26 cellular contexts compared by ENCODE assay signal in the genomic region with DNA sequence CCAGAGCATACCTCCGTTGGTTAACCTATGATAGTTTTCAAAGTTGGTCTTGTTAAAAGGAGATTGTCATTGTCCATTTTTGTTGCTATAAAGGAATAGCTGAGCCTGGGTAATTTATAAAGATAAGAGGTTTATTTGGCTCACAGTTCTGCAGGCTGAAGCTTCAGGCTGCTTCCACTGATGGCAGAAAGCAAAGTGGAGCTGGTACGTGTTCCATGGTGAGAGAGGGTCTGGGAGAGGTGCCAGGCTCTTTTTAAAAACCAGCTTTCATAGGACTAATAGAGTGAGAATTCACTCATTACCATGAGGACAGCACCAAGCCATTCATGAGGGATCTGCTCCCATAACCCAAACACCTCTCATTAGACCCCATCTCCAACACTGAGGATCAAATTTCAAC.
"Had no signal": no experiment of that assay in that cellular context is flagged by ENCODE, and none has a peak within 500 bp of the region (broad histone marks: within the 10 kb centered on the region; RNA-seq: fewer than 3 reads in every experiment).

No MANE protein-coding gene starts in this region.

- H3K4me1 Mint-ChIP-seq: activated B cell treated with CpG ODN at 0.5 μM for 24 hours; activated naive CD4-positive, alpha-beta T cell treated with anti-CD3 and anti-CD28 coated beads, Interleukin-2, amount 10 ng/mL, durations not matched to agents 7 days and 5 days; T-cell had no signal

- H3K27ac Mint-ChIP-seq: activated B cell treated with CpG ODN at 0.5 μM for 24 hours; activated CD8-positive, alpha-beta T cell treated with anti-CD3 and anti-CD28 coated beads for 36 hours; activated naive CD4-positive, alpha-beta T cell treated with anti-CD3 and anti-CD28 coated beads, Interleukin-2, amount 10 ng/mL, durations not matched to agents 7 days and 5 days; activated naive CD4-positive, alpha-beta T cell treated with anti-CD3 and anti-CD28 coated beads, Interleukin-2, amount 50 U/mL, for 72 hours; activated naive CD8-positive, alpha-beta T cell treated with anti-CD3 and anti-CD28 coated beads, Interleukin-2, amount 10 ng/mL, durations not matched to agents 7 days and 5 days; T-cell; T-helper 1 cell treated with Interleukin-12 subunit alpha and Interleukin-12 subunit beta and Interleukin-4 antibody, amounts not matched to agents 30 μg/mL and 1 μg/mL, for 36 hours had no signal

- H3K9me3 Mint-ChIP-seq: activated B cell treated with CpG ODN at 0.5 μM for 24 hours; activated CD8-positive, alpha-beta T cell treated with anti-CD3 and anti-CD28 coated beads for 36 hours; activated naive CD4-positive, alpha-beta T cell treated with anti-CD3 and anti-CD28 coated beads, Interleukin-2, amount 10 ng/mL, durations not matched to agents 7 days and 5 days; activated naive CD4-positive, alpha-beta T cell treated with anti-CD3 and anti-CD28 coated beads, Interleukin-2, amount 50 U/mL, for 72 hours; activated naive CD8-positive, alpha-beta T cell treated with anti-CD3 and anti-CD28 coated beads, Interleukin-2, amount 10 ng/mL, durations not matched to agents 7 days and 5 days; activated T-cell treated with anti-CD3 and anti-CD28 coated beads, Interleukin-2, amount 50 U/mL, for 4 hours; T-cell; T-helper 1 cell treated with Interleukin-12 subunit alpha and Interleukin-12 subunit beta and Interleukin-4 antibody, amounts not matched to agents 30 μg/mL and 1 μg/mL, for 36 hours had no signal

- H3K4me3 Mint-ChIP-seq: activated B cell treated with CpG ODN at 0.5 μM for 24 hours; activated CD8-positive, alpha-beta T cell treated with anti-CD3 and anti-CD28 coated beads for 36 hours; activated naive CD4-positive, alpha-beta T cell treated with anti-CD3 and anti-CD28 coated beads, Interleukin-2, amount 10 ng/mL, durations not matched to agents 7 days and 5 days; activated naive CD8-positive, alpha-beta T cell treated with anti-CD3 and anti-CD28 coated beads, Interleukin-2, amount 10 ng/mL, durations not matched to agents 7 days and 5 days; activated T-cell treated with anti-CD3 and anti-CD28 coated beads, Interleukin-2, amount 50 U/mL, for 4 hours; T-cell; T-helper 1 cell treated with Interleukin-12 subunit alpha and Interleukin-12 subunit beta and Interleukin-4 antibody, amounts not matched to agents 30 μg/mL and 1 μg/mL, for 36 hours had no signal

- ATAC-seq: activated CD4-positive, CD25-positive, alpha-beta regulatory T cell treated with anti-CD3 and anti-CD28 coated beads, Interleukin-2, amount 50 U/mL, for 24 hours; activated CD8-positive, alpha-beta T cell treated with anti-CD3 and anti-CD28 coated beads for 36 hours; activated naive CD4-positive, alpha-beta T cell treated with anti-CD3 and anti-CD28 coated beads, Interleukin-2, amount 50 U/mL, for 72 hours; activated T-cell treated with anti-CD3 and anti-CD28 coated beads, Interleukin-2, amount 50 U/mL, for 4 hours; esophagus mucosa; foreskin keratinocyte; gastrocnemius medialis; T-cell had no signal

- H3K27me3 Mint-ChIP-seq: activated B cell treated with CpG ODN at 0.5 μM for 24 hours; activated CD8-positive, alpha-beta T cell treated with anti-CD3 and anti-CD28 coated beads for 36 hours; activated naive CD4-positive, alpha-beta T cell treated with anti-CD3 and anti-CD28 coated beads, Interleukin-2, amount 10 ng/mL, durations not matched to agents 7 days and 5 days; activated naive CD8-positive, alpha-beta T cell treated with anti-CD3 and anti-CD28 coated beads, Interleukin-2, amount 10 ng/mL, durations not matched to agents 7 days and 5 days; T-cell had no signal

- DNase-seq: activated B cell treated with CpG ODN at 0.5 μM for 24 hours; activated CD4-positive, alpha-beta T cell treated with anti-CD3 and anti-CD28 coated beads for 48 hours; activated CD4-positive, alpha-beta T cell treated with anti-CD3 and anti-CD28 coated beads, Interleukin-2, amount 50 U/mL, for 1 hour; activated CD4-positive, alpha-beta T cell treated with anti-CD3 and anti-CD28 coated beads, Interleukin-2, amount 50 U/mL, for 48 hours; activated CD8-positive, alpha-beta memory T cell treated with anti-CD3 and anti-CD28 coated beads for 24 hours; activated CD8-positive, alpha-beta T cell treated with anti-CD3 and anti-CD28 coated beads for 36 hours; activated gamma-delta T cell; activated naive CD4-positive, alpha-beta T cell; activated naive CD4-positive, alpha-beta T cell treated with anti-CD3 and anti-CD28 coated beads, Interleukin-2, amount 10 ng/mL, durations not matched to agents 7 days and 5 days; activated naive CD8-positive, alpha-beta T cell treated with anti-CD3 and anti-CD28 coated beads, Interleukin-2, amount 10 ng/mL, durations not matched to agents 7 days and 5 days; activated T-cell treated with anti-CD3 and anti-CD28 coated beads, Interleukin-2, amount 50 U/mL, for 4 hours; brain microvascular endothelial cell; central memory CD4-positive, alpha-beta T cell; cerebellar nuclear complex; colonic mucosa; effector CD8-positive, alpha-beta T cell; foreskin keratinocyte; gastrocnemius medialis; hippocampal formation; T-cell; T-helper 9 cell; WERI-Rb-1 had no signal
